In genomic region chr7:22566592-22566991, GRCh38 we compare ENCODE assay signal across 16 cellular contexts.
"Had no signal": no experiment of that assay in that cellular context is flagged by ENCODE, and none has a peak within 500 bp of the region (broad histone marks: within the 10 kb centered on the region; RNA-seq: fewer than 3 reads in every experiment).

No MANE protein-coding gene starts in this region.

- H3K36me3 ChIP-seq: cardiac muscle cell, gastroesophageal sphincter, upper lobe of right lung had no signal

- H3K36me3 Mint-ChIP-seq: activated CD4-positive, alpha-beta memory T cell treated with anti-CD3 and anti-CD28 coated beads for 36 hours had no signal

- H3K27ac Mint-ChIP-seq: activated CD4-positive, alpha-beta memory T cell treated with anti-CD3 and anti-CD28 coated beads for 36 hours; activated CD4-positive, alpha-beta T cell treated with anti-CD3 and anti-CD28 coated beads for 36 hours; activated T-cell treated with anti-CD3 and anti-CD28 coated beads, Interleukin-2, amount 50 U/mL, for 24 hours; stimulated activated naive CD8-positive, alpha-beta T cell treated with anti-CD3 and anti-CD28 coated beads, Interleukin-15, amount 100 ng/mL, for 72 hours had no signal

- H3K27me3 ChIP-seq: cardiac muscle cell, gastroesophageal sphincter, testis, upper lobe of right lung had no signal

- H3K4me3 ChIP-seq: cardiac muscle cell, gastroesophageal sphincter, left ventricle myocardium inferior, psoas muscle, testis, upper lobe of right lung had no signal

- H3K9me3 Mint-ChIP-seq: activated CD4-positive, alpha-beta memory T cell treated with anti-CD3 and anti-CD28 coated beads for 36 hours; activated T-cell treated with anti-CD3 and anti-CD28 coated beads, Interleukin-2, amount 50 U/mL, for 24 hours; stimulated activated naive CD8-positive, alpha-beta T cell treated with anti-CD3 and anti-CD28 coated beads, Interleukin-15, amount 100 ng/mL, for 72 hours had no signal

- H3K9me3 ChIP-seq: gastroesophageal sphincter, left ventricle myocardium inferior, psoas muscle, testis, upper lobe of right lung had no signal

- DNase-seq: activated CD4-positive, alpha-beta memory T cell treated with anti-CD3 and anti-CD28 coated beads for 36 hours; activated CD4-positive, alpha-beta T cell treated with anti-CD3 and anti-CD28 coated beads for 36 hours; activated effector memory CD4-positive, alpha-beta T cell treated with Interleukin-2 at 50 U/mL for 16 hours; activated naive CD4-positive, alpha-beta T cell treated with anti-CD3 and anti-CD28 coated beads, Interleukin-2, amount 50 U/mL, for 16 hours; activated T-cell treated with anti-CD3 and anti-CD28 coated beads, Interleukin-2, amount 50 U/mL, for 24 hours; erythroblast; islet precursor cell; left ventricle myocardium inferior; psoas muscle; stimulated activated naive CD8-positive, alpha-beta T cell treated with anti-CD3 and anti-CD28 coated beads, Interleukin-15, amount 100 ng/mL, for 72 hours; T-helper 1 cell; testis; upper lobe of right lung had no signal

- H3K27ac ChIP-seq: cardiac muscle cell, gastroesophageal sphincter, left ventricle myocardium inferior, psoas muscle, testis, upper lobe of right lung had no signal

- ATAC-seq: activated CD4-positive, alpha-beta T cell treated with anti-CD3 and anti-CD28 coated beads for 36 hours; gastroesophageal sphincter; psoas muscle; sciatic nerve; stimulated activated naive CD8-positive, alpha-beta T cell treated with anti-CD3 and anti-CD28 coated beads, Interleukin-15, amount 100 ng/mL, for 72 hours; upper lobe of right lung had no signal

- H3K4me3 Mint-ChIP-seq: activated CD4-positive, alpha-beta memory T cell treated with anti-CD3 and anti-CD28 coated beads for 36 hours; activated CD4-positive, alpha-beta T cell treated with anti-CD3 and anti-CD28 coated beads for 36 hours; activated T-cell treated with anti-CD3 and anti-CD28 coated beads, Interleukin-2, amount 50 U/mL, for 24 hours; stimulated activated naive CD8-positive, alpha-beta T cell treated with anti-CD3 and anti-CD28 coated beads, Interleukin-15, amount 100 ng/mL, for 72 hours had no signal
